1 cellular context compared by ENCODE assay signal in the genomic region with DNA sequence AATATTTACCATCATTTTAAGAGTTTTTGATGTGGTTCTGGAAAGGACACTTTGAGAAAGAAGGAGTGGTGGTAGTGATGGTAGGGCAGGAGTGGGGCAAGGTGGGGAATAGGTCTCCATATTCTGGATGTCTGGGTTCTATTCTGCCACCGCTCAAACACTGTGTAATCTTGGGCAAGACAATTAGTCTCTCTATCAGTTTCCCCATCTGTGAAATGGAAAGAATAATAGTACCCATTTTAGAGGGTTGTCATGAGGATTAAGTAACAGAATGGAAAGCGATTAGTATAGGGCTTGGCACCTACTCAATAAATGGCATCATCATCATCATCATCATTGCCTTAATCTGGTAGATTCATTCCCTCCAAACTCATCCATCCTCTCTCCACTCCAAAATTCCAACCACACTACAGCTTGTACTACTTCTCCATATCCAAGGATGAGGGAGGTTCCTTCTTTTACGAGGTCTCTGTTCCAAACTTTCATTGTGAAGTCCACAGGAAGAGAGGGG.
TF ChIP-seq lines count a peak whose summit lies in the region.

No MANE protein-coding gene starts in this region.

TF ChIP-seq in HCT116, 20 proteins besides CTCF, POLR2A, EP300 and RAD21 (continued from another document):
- TF ChIP-seq, protein P1, sequence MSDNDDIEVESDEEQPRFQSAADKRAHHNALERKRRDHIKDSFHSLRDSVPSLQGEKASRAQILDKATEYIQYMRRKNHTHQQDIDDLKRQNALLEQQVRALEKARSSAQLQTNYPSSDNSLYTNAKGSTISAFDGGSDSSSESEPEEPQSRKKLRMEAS (IDR thresholded peaks at IDR 0.05), result no peak
- TF ChIP-seq POLR2AphosphoS5 (IDR thresholded peaks at IDR 0.05; ENCODE audit: low read depth, low read length) (no peak), SRF (IDR thresholded peaks at IDR 0.05; ENCODE audit: low read depth) (no peak), CEBPB (IDR thresholded peaks at IDR 0.05; ENCODE audit: low read depth) (no peak)
- TF ChIP-seq, protein P2, sequence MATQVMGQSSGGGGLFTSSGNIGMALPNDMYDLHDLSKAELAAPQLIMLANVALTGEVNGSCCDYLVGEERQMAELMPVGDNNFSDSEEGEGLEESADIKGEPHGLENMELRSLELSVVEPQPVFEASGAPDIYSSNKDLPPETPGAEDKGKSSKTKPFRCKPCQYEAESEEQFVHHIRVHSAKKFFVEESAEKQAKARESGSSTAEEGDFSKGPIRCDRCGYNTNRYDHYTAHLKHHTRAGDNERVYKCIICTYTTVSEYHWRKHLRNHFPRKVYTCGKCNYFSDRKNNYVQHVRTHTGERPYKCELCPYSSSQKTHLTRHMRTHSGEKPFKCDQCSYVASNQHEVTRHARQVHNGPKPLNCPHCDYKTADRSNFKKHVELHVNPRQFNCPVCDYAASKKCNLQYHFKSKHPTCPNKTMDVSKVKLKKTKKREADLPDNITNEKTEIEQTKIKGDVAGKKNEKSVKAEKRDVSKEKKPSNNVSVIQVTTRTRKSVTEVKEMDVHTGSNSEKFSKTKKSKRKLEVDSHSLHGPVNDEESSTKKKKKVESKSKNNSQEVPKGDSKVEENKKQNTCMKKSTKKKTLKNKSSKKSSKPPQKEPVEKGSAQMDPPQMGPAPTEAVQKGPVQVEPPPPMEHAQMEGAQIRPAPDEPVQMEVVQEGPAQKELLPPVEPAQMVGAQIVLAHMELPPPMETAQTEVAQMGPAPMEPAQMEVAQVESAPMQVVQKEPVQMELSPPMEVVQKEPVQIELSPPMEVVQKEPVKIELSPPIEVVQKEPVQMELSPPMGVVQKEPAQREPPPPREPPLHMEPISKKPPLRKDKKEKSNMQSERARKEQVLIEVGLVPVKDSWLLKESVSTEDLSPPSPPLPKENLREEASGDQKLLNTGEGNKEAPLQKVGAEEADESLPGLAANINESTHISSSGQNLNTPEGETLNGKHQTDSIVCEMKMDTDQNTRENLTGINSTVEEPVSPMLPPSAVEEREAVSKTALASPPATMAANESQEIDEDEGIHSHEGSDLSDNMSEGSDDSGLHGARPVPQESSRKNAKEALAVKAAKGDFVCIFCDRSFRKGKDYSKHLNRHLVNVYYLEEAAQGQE (IDR thresholded peaks at IDR 0.05; ENCODE audit: low read depth), result no peak
